Comparison of ENCODE assay signal across 8 cellular contexts in the genomic region with DNA sequence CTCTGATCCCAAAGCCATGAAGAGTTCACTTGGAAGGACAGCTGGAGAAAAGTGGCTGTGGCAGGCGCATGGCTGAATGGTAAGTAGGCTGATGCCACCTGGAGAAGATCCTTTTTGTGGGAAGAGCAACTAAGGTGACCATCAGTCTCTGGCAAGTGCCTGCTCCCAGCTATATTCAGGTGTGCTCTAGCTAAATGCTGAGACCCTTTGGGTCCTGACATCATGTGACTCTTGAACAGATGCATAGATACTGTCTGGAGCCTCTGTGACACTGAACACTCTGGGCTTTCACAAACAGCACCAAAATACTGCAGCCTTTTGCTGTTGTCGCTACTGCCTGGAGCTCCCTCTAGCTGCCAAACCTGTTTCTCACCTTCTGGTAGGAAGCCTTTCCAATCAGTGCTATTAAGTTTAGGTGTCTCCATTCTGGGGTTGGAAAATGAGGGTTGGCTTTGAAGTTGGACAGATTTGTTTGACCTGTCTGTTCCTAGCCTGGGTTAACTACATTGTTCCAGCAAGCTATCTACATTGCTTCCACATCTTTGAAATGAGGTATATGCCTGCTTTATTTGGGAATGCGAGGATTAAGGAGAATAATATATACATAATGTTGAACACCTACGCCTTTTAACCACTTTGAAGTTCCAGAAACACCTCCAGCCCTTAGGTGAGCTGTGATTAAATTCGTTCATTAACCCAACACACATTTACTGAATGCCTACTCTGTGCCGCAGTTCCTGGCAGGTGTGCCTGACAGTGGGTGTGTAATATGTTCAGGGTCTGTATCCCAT. TPM values are rescaled to one million over a fixed set of nuclear protein-coding genes. Genes with fewer than 3 reads are reported as not detected.
DNase-seq lines count a peak whose midpoint lies in the region; ATAC-seq, FAIRE-seq and TF ChIP-seq lines count a peak whose summit lies in the region.

No MANE protein-coding gene starts in this region.

- POLR2A ChIA-PET in activated CD8-positive, alpha-beta T cell treated with anti-CD3 and anti-CD28 coated beads for 36 hours (lab: Charles Lee) = interaction anchor here (0.7 to 1.9 kb wide), 7 partner anchors 22 to 95 kb away, joined by 3 to 6 read pairs (median 3); a partner anchor contains a TSS

- H3K27ac Mint-ChIP-seq in activated CD8-positive, alpha-beta T cell treated with anti-CD3 and anti-CD28 coated beads for 36 hours = no peak overlapping the region

- peaks cover 34% of the 10 kb centered on the region for H3K27me3 Mint-ChIP-seq in activated CD8-positive, alpha-beta T cell treated with anti-CD3 and anti-CD28 coated beads for 36 hours

- H3K4me1 Mint-ChIP-seq in activated CD8-positive, alpha-beta T cell treated with anti-CD3 and anti-CD28 coated beads for 36 hours (ENCODE audit: low read depth) = peaks cover 20% of the 10 kb centered on the region

- H3K9me3 Mint-ChIP-seq in activated CD8-positive, alpha-beta T cell treated with anti-CD3 and anti-CD28 coated beads for 36 hours = no peaks in the 10 kb centered on the region

- no peak for ATAC-seq in activated CD8-positive, alpha-beta T cell treated with anti-CD3 and anti-CD28 coated beads for 36 hours
- ATAC-seq in foreskin keratinocyte = peak; percentile 39
- no peak for ATAC-seq in HG02973 (IDR thresholded peaks at IDR 0.05; ENCODE audit: unreplicated experiment)
- ATAC-seq in GM21360 (IDR thresholded peaks at IDR 0.05; ENCODE audit: unreplicated experiment) = no peak

- intact Hi-C loops in activated CD8-positive, alpha-beta T cell treated with anti-CD3 and anti-CD28 coated beads for 36 hours (cut with micrococcal nuclease) = loop anchor here (5.0 kb wide), 1 partner anchor 58 kb away; a partner anchor contains a TSS

- H3K4me3 Mint-ChIP-seq in activated CD8-positive, alpha-beta T cell treated with anti-CD3 and anti-CD28 coated beads for 36 hours = no peak overlapping the region

- CTCF ChIA-PET in activated CD8-positive, alpha-beta T cell treated with anti-CD3 and anti-CD28 coated beads for 36 hours (lab: Charles Lee) = interaction anchor here (0.6 to 4.7 kb wide), 29 partner anchors 9 to 150 kb away, joined by 3 to 36 read pairs (median 5); a partner anchor contains a TSS

- H3K27me3 ChIP-seq in foreskin keratinocyte = peaks cover 97% of the 10 kb centered on the region

- H3K4me1 ChIP-seq in foreskin keratinocyte = no peaks in the 10 kb centered on the region

- peak; percentile 94 for FAIRE-seq in GM19239 (lab: Jason Lieb, UNC)

- peak; percentile 74 for TF ChIP-seq CTCF in activated CD8-positive, alpha-beta T cell treated with anti-CD3 and anti-CD28 coated beads for 36 hours (IDR thresholded peaks at IDR 0.05)
- peak; percentile 74 for TF ChIP-seq CTCF in foreskin keratinocyte (conservative IDR thresholded peaks at IDR 0.05)

- no peak overlapping the region for H3K27ac ChIP-seq in foreskin keratinocyte

- DNase-seq in CD1c-positive myeloid dendritic cell (ENCODE audit: extremely low spot score) = peak; percentile 50
- DNase-seq in GM19239 (ENCODE audit: insufficient read length, low spot score) = no peak
- peak; percentile 46 for DNase-seq in NCI-H460 (ENCODE audit: extremely low read depth, low read depth)
- peak; percentile 80 for DNase-seq in activated CD8-positive, alpha-beta T cell treated with anti-CD3 and anti-CD28 coated beads for 36 hours
- peak in 1 of 2 donors; percentile 48 for DNase-seq in foreskin keratinocyte
- peak; percentile 34 for DNase-seq in stimulated activated CD4-positive, alpha-beta T cell treated with anti-CD3 and anti-CD28 coated beads, Interleukin-2, amount 100 ng/mL, for 4 hours (ENCODE audit: low read depth)

- H3K36me3 Mint-ChIP-seq in activated CD8-positive, alpha-beta T cell treated with anti-CD3 and anti-CD28 coated beads for 36 hours (ENCODE audit: low read depth) = no peaks in the 10 kb centered on the region

RNA-seq across cellular contexts. Expression of a gene that starts 3.1 kb away (rescaled TPM):
- not detected in 2 replicates for total RNA-seq in NCI-H460 (2014; rRNA removed; shearing (Covaris generic))
- polyA plus RNA-seq in NCI-H460 (2014; cell fraction: nucleus; rRNA removed) = not detected in 2 replicates
- under 1 TPM; 0.11 to 0.29 TPM for total RNA-seq in activated CD8-positive, alpha-beta T cell treated with anti-CD3 and anti-CD28 coated beads for 36 hours
- total RNA-seq in foreskin keratinocyte = not detected in 2 replicates
- not detected in 2 replicates for polyA plus RNA-seq in foreskin keratinocyte

RNA-seq across cellular contexts. Expression of a gene that starts 6.0 kb away (rescaled TPM):
- total RNA-seq in NCI-H460 (2014; rRNA removed; shearing (Covaris generic)) = 0.66 and 1.4 TPM in 2 replicates
- 3.9 and 4.1 TPM in 2 replicates for polyA plus RNA-seq in NCI-H460 (2014; cell fraction: nucleus; rRNA removed)
- total RNA-seq in activated CD8-positive, alpha-beta T cell treated with anti-CD3 and anti-CD28 coated beads for 36 hours = 10 to 100 TPM; 41.5 to 42.0 TPM
- 4.0 and 5.0 TPM in 2 replicates for total RNA-seq in foreskin keratinocyte
- 2.6 and 2.7 TPM in 2 replicates for polyA plus RNA-seq in foreskin keratinocyte

RNA-seq across cellular contexts. Expression of a gene that starts 56.1 kb away (rescaled TPM):
- 538 and 560 TPM in 2 replicates for total RNA-seq in NCI-H460 (2014; rRNA removed; shearing (Covaris generic))
- polyA plus RNA-seq in NCI-H460 (2014; cell fraction: nucleus; rRNA removed) = 568 and 795 TPM in 2 replicates
- total RNA-seq in activated CD8-positive, alpha-beta T cell treated with anti-CD3 and anti-CD28 coated beads for 36 hours = 100 to 1,000 TPM; 628 to 660 TPM
- total RNA-seq in foreskin keratinocyte = 310 and 387 TPM in 2 replicates
- 322 and 371 TPM in 2 replicates for polyA plus RNA-seq in foreskin keratinocyte

RNA-seq across cellular contexts. Expression of a gene that starts 57.2 kb away (rescaled TPM):
- total RNA-seq in NCI-H460 (2014; rRNA removed; shearing (Covaris generic)) = 6.3 and 10.7 TPM in 2 replicates
- 22.3 and 26.1 TPM in 2 replicates for polyA plus RNA-seq in NCI-H460 (2014; cell fraction: nucleus; rRNA removed)
- 10 to 100 TPM; 12.4 to 16.2 TPM for total RNA-seq in activated CD8-positive, alpha-beta T cell treated with anti-CD3 and anti-CD28 coated beads for 36 hours
- total RNA-seq in foreskin keratinocyte = 17.2 and 18.6 TPM in 2 replicates
- 22.0 and 25.8 TPM in 2 replicates for polyA plus RNA-seq in foreskin keratinocyte
